Comparison of ENCODE assay signal across 1 cellular context in genomic region chr1:229507951-229508822, GRCh38.
TF ChIP-seq lines count a peak whose summit lies in the region.

TSS of gene NUP133 (minus strand) at chr1:229508341. CDS start at chr1:229508249, 92 bp downstream.

TF ChIP-seq in HCT116, 20 proteins besides CTCF, POLR2A, EP300 and RAD21 (continued from another document):
- TF ChIP-seq ZBTB33 (IDR thresholded peaks at IDR 0.05; ENCODE audit: extremely low read depth, insufficient replicate concordance, low read length) (peak; percentile 76), SRF (IDR thresholded peaks at IDR 0.05; ENCODE audit: low read depth) (peak; percentile 91), YY1 (IDR thresholded peaks at IDR 0.05; ENCODE audit: extremely low read depth, insufficient replicate concordance, low read depth, low read length) (peak; percentile 95), ZFX (IDR thresholded peaks at IDR 0.05) (peak; percentile 86), EZH2phosphoT487 (IDR thresholded peaks at IDR 0.05; ENCODE audit: borderline replicate concordance) (no peak), ZNF274 (IDR thresholded peaks at IDR 0.05; ENCODE audit: low read depth, low read length) (no peak)
